In the genomic region with DNA sequence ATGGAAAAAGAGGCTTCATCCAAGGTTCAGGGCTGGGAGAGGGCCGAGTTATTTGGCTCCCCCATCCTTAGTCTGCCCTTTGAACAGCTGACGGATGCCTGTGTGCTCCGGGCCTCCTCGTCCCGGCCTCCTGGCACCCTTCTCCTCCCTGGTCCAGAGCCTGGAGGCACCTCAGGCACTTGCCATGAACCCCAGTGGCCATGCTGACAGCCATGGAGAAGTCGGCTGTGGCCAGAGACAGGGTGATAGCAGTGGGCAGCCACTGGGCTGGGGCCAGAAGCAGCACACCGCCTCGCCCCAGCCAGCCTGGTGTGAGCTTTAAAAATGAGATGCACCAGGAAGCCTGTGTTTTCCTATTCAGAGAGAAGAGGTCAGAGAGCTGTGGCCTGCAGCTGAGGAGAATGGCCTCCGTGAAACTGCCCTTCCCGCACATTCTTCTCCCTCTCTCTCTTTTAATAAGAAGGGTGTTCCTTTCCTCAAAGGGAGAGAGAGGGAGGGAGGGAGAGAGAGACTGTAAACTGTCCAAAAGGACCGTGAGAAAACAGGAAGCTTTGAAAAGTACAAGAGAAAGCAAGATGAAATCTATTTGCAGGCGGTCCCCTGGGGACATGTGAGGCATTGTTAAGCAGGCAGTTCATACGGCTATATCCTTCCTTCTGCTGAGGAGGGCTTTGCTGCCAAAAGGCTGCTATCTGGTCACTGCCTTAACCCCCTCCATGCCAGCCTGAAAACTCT, we compare ENCODE assay signal across 8 cellular contexts. TPM values are rescaled to one million over a fixed set of nuclear protein-coding genes. Genes with fewer than 3 reads are reported as not detected.
DNase-seq lines count a peak whose midpoint lies in the region; ATAC-seq and TF ChIP-seq lines count a peak whose summit lies in the region.

No MANE protein-coding gene starts in this region.

- H3K36me3 ChIP-seq in upper lobe of left lung = peaks cover 0 to 32% (median 2%) of the 10 kb centered on the region in 4 donors

- intact Hi-C loops in lower leg skin (cut with DNase I; ENCODE audit: low total_unique reads) = no loop called here

- no peaks in the 10 kb centered on the region for H3K9me3 ChIP-seq in upper lobe of left lung

- TF ChIP-seq EP300 in upper lobe of left lung (IDR thresholded peaks at IDR 0.05) = peak in 2 of 4 donors; percentile 19 to 54

- H3K4me1 ChIP-seq in upper lobe of left lung = peaks cover 25 to 48% (median 37%) of the 10 kb centered on the region in 4 donors

- H3K27ac ChIP-seq in upper lobe of left lung = peak overlapping the region; percentile 81 to 95 (median 88)

- TF ChIP-seq CTCF in AG10803 (conservative IDR thresholded peaks at IDR 0.05; ENCODE audit: low read length) (no peak), cardiac fibroblast (IDR thresholded peaks at IDR 0.05; ENCODE audit: low read depth, low read length) (no peak), lower leg skin (IDR thresholded peaks at IDR 0.05) (no peak), upper lobe of left lung (IDR thresholded peaks at IDR 0.05) (no peak)

- TF ChIP-seq POLR2A in lower leg skin (IDR thresholded peaks at IDR 0.05) = no peak
- TF ChIP-seq POLR2A in upper lobe of left lung (IDR thresholded peaks at IDR 0.05) = no peak

- peak; percentile 99 for DNase-seq in AG10803 (ENCODE audit: low read depth)
- DNase-seq in HS-5 (ENCODE audit: low read depth) = peak; percentile 33
- DNase-seq in cardiac fibroblast (ENCODE audit: low read depth in 2 of 2) = peak; percentile 100
- DNase-seq in lower leg skin (ENCODE audit: low spot score in 2 of 2) = peak; percentile 78 to 87
- peak in 1 of 2 donors; percentile 64 for DNase-seq in upper lobe of left lung
- DNase-seq in OCI-M2 (lab: John Stamatoyannopoulos, UW; ENCODE audit: unreplicated experiment) = no peak
- no peak for DNase-seq in NCI-H526 treated with DMSO at 0.1 percent for 48 hours (lab: John Stamatoyannopoulos, UW)

- H3K4me3 ChIP-seq in AG10803 (ENCODE audit: low read length) (peak overlapping the region; percentile 11), cardiac fibroblast (replicated peaks in 1 of 2; ENCODE audit: low read depth in 2 of 2, low read length in 2 of 2) (no peak overlapping the region), lower leg skin (ENCODE audit: low read depth, poor library complexity, severe bottlenecking) (no peak overlapping the region), upper lobe of left lung (no peak overlapping the region)

- 35 to 51% methylated on average over 12 to 13 of the region's 13 CpGs for WGBS in lower leg skin, 2 donors
- WGBS in upper lobe of left lung, 2 donors = 27 to 46% methylated on average over 12 of the region's 13 CpGs

- H3K27me3 ChIP-seq in upper lobe of left lung = no peaks in the 10 kb centered on the region

- peak; percentile 74 for ATAC-seq in GM19467 (IDR thresholded peaks at IDR 0.05; ENCODE audit: unreplicated experiment)
- peak; percentile 71 to 88 for ATAC-seq in upper lobe of left lung (ENCODE audit: low FRiP score in 2 of 2)

RNA-seq across cellular contexts. Expression of a gene that starts 55.3 kb away (rescaled TPM):
- 1 to 10 TPM in 3 of 4 donors, under 1 TPM in 1; 0.51 to 3.5 (median 1.6) TPM for total RNA-seq in lower leg skin
- total RNA-seq in upper lobe of left lung = 10 to 100 TPM in 2 of 6 donors, 1 to 10 TPM in 4; 3.1 to 12.4 (median 6.3) TPM

Comparison
In these comparisons a context has a peak if more than half of its experiments do, and no peak if none do; other contexts are left out.
1. DNase-seq: peak in AG10803 (single experiment), HS-5 (single experiment), cardiac fibroblast (2 of 2) and lower leg skin (2 of 2); none in OCI-M2 (single experiment) and NCI-H526 treated with DMSO at 0.1 percent for 48 hours (single experiment).